Comparison of ENCODE assay signal across 22 cellular contexts in the genomic region with DNA sequence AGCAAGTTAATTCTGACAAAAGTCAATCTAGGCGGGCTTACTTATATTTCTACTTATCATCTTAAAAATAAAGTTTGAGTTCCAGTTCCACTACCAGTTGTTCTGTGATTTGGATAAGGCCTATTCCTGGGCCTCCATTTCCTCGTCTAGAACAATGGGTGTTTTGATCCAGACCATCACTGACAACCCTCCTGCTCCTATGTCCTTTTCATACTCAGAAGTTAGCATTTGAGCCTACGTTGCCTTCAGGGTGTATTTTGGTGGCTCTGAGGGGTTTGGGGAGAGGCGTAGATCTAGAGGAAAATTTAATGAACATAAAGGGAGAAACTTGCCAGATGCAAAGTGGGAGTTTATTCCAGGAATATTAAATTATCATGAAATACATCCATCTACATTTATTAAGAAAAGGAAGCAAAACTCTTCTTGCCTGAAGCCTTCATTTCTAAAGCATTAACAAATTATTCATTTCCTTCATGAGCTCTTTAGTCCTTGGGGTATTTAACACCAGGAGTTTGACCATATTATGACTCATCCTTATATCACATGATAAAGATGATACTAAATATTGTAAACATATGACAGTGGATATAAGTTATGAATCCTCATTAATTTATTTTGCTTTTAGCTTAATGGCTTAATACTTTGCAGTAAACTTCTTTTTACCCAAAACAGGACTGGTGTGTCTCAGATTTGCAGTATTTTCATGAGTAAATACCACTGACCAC. TPM values are rescaled to one million over a fixed set of nuclear protein-coding genes. Genes with fewer than 3 reads are reported as not detected.
DNase-seq lines count a peak whose midpoint lies in the region; ATAC-seq and TF ChIP-seq lines count a peak whose summit lies in the region.
"Had no signal": no experiment of that assay in that cellular context is flagged by ENCODE, and none has a peak within 500 bp of the region (broad histone marks: within the 10 kb centered on the region; RNA-seq: fewer than 3 reads in every experiment).

No MANE protein-coding gene starts in this region.

- no peak overlapping the region for H4K91ac ChIP-seq in mesenchymal stem cell (ENCODE audit: low read length)

- H3K79me1 ChIP-seq in mesenchymal stem cell (replicated peaks; ENCODE audit: low read length, poor library complexity, severe bottlenecking): no peaks in the 10 kb centered on the region

- 86% methylated on average over 1 of the region's 4 CpGs for WGBS in mesenchymal stem cell

- TF ChIP-seq CTCF in PC-9 (conservative IDR thresholded peaks at IDR 0.05): no peak
- no peak for TF ChIP-seq CTCF in nephron progenitor cell (IDR thresholded peaks at IDR 0.05)
- no peak for TF ChIP-seq CTCF in CD14-positive monocyte (IDR thresholded peaks at IDR 0.05)

- no peaks in the 10 kb centered on the region for H4K20me1 ChIP-seq in PC-9 (ENCODE audit: insufficient read depth)

- H2BK5ac ChIP-seq in mesenchymal stem cell (ENCODE audit: low read depth, low read length, poor library complexity, severe bottlenecking): no peak overlapping the region

- H3K36me3 Mint-ChIP-seq in nephron progenitor cell (ENCODE audit: low read depth) (no peaks in the 10 kb centered on the region), CD14-positive monocyte (no peaks in the 10 kb centered on the region)
- H3K36me3 Mint-ChIP-seq: CD8-positive, alpha-beta T cell had no signal

- H3K23ac ChIP-seq in mesenchymal stem cell (ENCODE audit: low read length in 2 of 2): no peak overlapping the region

- H2BK12ac ChIP-seq in mesenchymal stem cell (ENCODE audit: low read length in 2 of 2): no peak overlapping the region

- H2BK120ac ChIP-seq in mesenchymal stem cell (ENCODE audit: low read depth, low read length): no peak overlapping the region

- H3K27me3 Mint-ChIP-seq in nephron progenitor cell (ENCODE audit: low read depth, poor library complexity) (peaks cover 11% of the 10 kb centered on the region), CD14-positive monocyte (ENCODE audit: low read depth in 3 of 3) (peaks cover 0 to 3% (median 0%) of the 10 kb centered on the region in 3 donors)

- H3K9me3 ChIP-seq in PC-9 (ENCODE audit: insufficient read depth, low read depth): no peaks in the 10 kb centered on the region
- H3K9me3 ChIP-seq in mesenchymal stem cell (ENCODE audit: control insufficient read depth, low read length): no peaks in the 10 kb centered on the region
- H3K9me3 ChIP-seq: thyroid gland had no signal

- no peak overlapping the region for H4K8ac ChIP-seq in mesenchymal stem cell (ENCODE audit: low read length)

- no peak overlapping the region for H2BK15ac ChIP-seq in mesenchymal stem cell (ENCODE audit: low read depth, poor library complexity, severe bottlenecking)

- intact Hi-C loops in PC-9 (cut with micrococcal nuclease; ENCODE audit: unreplicated experiment): loop anchor here (10.0 kb wide), 1 partner anchor 344 kb away; a partner anchor contains a TSS
- intact Hi-C loops in CD14-positive monocyte (cut with micrococcal nuclease): no loop called here

- no peaks in the 10 kb centered on the region for H3K79me2 ChIP-seq in PC-9 (ENCODE audit: low read depth)

- BruUV-seq in PC-9 (replicated peaks; lab: Mats Ljungman, UMichigan): no TSS peak

- H2AFZ ChIP-seq in PC-9 (0 out of 2 replicates have a peak overlapping the region, but pooled peaks have one; percentile 1), mesenchymal stem cell (ENCODE audit: low read depth, low read length) (no peak overlapping the region)

- ATAC-seq in GM19467 (IDR thresholded peaks at IDR 0.05; ENCODE audit: unreplicated experiment): no peak
- ATAC-seq: CD8-positive, alpha-beta T cell; T-helper 17 cell had no signal

- H3K4me1 Mint-ChIP-seq in nephron progenitor cell: no peaks in the 10 kb centered on the region
- H3K4me1 Mint-ChIP-seq in CD14-positive monocyte: no peaks in the 10 kb centered on the region

- H3K36me3 ChIP-seq in PC-9 (ENCODE audit: low read depth) (no peaks in the 10 kb centered on the region), mesenchymal stem cell (ENCODE audit: control insufficient read depth in 1 of 2, insufficient read depth in 2 of 2, low read depth in 1 of 2, low read length in 2 of 2) (no peaks in the 10 kb centered on the region)
- H3K36me3 ChIP-seq: thyroid gland had no signal

- H3K4me2 ChIP-seq in PC-9 (peak overlapping the region; percentile 2; the same call in 1 of the 2 replicates), mesenchymal stem cell (ENCODE audit: low read length, poor library complexity, severe bottlenecking) (no peak overlapping the region)

- POLR2A ChIA-PET in PC-9 (lab: Charles Lee; ENCODE audit: unreplicated experiment): no interaction called here

- H3K4me3 Mint-ChIP-seq in nephron progenitor cell (no peak overlapping the region), CD14-positive monocyte (no peak overlapping the region)
- H3K4me3 Mint-ChIP-seq: CD8-positive, alpha-beta T cell; T-helper 17 cell had no signal

- peak; percentile 86 for DNase-seq in ELR (ENCODE audit: low read depth)
- DNase-seq in PC-9: peak in 1 of 2 experiments; percentile 45
- peak; percentile 40 for DNase-seq in dermis blood vessel endothelial cell
- no peak for DNase-seq in mesenchymal stem cell
- no peak for DNase-seq in germinal center (ENCODE audit: low spot score)
- DNase-seq in nephron progenitor cell: no peak
- DNase-seq in CD14-positive monocyte (ENCODE audit: low spot score): no peak
- DNase-seq: activated CD4-positive, alpha-beta T cell treated with anti-CD3 and anti-CD28 coated beads, Interleukin-2, amount 50 U/mL, for 1 hour; activated gamma-delta T cell; CD8-positive, alpha-beta T cell; dorsolateral prefrontal cortex; erythroblast; glutamatergic neuron; H7; midbrain; NCI-H1417; stimulated activated naive CD4-positive, alpha-beta T cell treated with Interleukin-2 at 50 U/mL for 16 hours; T-helper 17 cell; thyroid gland had no signal

- peak overlapping the region; percentile 46 for H3K9ac ChIP-seq in mesenchymal stem cell (ENCODE audit: low read length)

- no peak overlapping the region for H3K14ac ChIP-seq in mesenchymal stem cell (ENCODE audit: low read length in 2 of 2)

- H3K27me3 ChIP-seq in PC-9 (ENCODE audit: insufficient read depth, low read depth): no peaks in the 10 kb centered on the region
- H3K27me3 ChIP-seq in mesenchymal stem cell (ENCODE audit: control insufficient read depth in 1 of 2, insufficient read depth in 1 of 2, low read length in 2 of 2): peaks cover 0 to 11% of the 10 kb centered on the region in 2 experiments
- H3K27me3 ChIP-seq: dorsolateral prefrontal cortex, thyroid gland had no signal

- no peaks in the 10 kb centered on the region for H3K9me2 ChIP-seq in PC-9 (ENCODE audit: insufficient read depth)

- no peak overlapping the region for H3K18ac ChIP-seq in mesenchymal stem cell (ENCODE audit: low read depth in 1 of 2, low read length in 2 of 2)

- H3K27ac Mint-ChIP-seq in nephron progenitor cell: no peak overlapping the region
- no peak overlapping the region for H3K27ac Mint-ChIP-seq in CD14-positive monocyte
- H3K27ac Mint-ChIP-seq: CD8-positive, alpha-beta T cell; T-helper 17 cell had no signal

- H3K4me3 ChIP-seq in PC-9 (no peak overlapping the region), mesenchymal stem cell (ENCODE audit: insufficient read depth in 1 of 2, low read depth in 1 of 2, low read length in 2 of 2) (no peak overlapping the region)
- H3K4me3 ChIP-seq: dorsolateral prefrontal cortex, thyroid gland had no signal

- no peaks in the 10 kb centered on the region for H3K9me3 Mint-ChIP-seq in nephron progenitor cell
- H3K9me3 Mint-ChIP-seq in CD14-positive monocyte: peaks cover 0 to 5% (median 0%) of the 10 kb centered on the region in 7 donors
- H3K9me3 Mint-ChIP-seq: CD8-positive, alpha-beta T cell had no signal

- CTCF ChIA-PET in PC-9 (lab: Charles Lee): interaction anchor here (1.0 kb wide), 1 partner anchor 98 kb away, joined by 3 read pairs; no protein-coding TSS in a partner anchor

- H3F3A ChIP-seq in PC-9 (ENCODE audit: insufficient read depth, low read depth): peaks cover 14% of the 10 kb centered on the region

- H3K4ac ChIP-seq in mesenchymal stem cell (ENCODE audit: low read depth in 1 of 2, low read length in 2 of 2): no peak overlapping the region

- H3K4me1 ChIP-seq in PC-9 (replicated peaks; ENCODE audit: insufficient read depth) (peaks cover 25% of the 10 kb centered on the region), mesenchymal stem cell (ENCODE audit: control insufficient read depth, insufficient read depth, low read depth, low read length) (peaks cover 9% of the 10 kb centered on the region)

- H3K27ac ChIP-seq in PC-9 (peak overlapping the region; percentile 66), mesenchymal stem cell (ENCODE audit: low read length, poor library complexity, severe bottlenecking) (no peak overlapping the region)
- H3K27ac ChIP-seq: dorsolateral prefrontal cortex, thyroid gland had no signal

- no peak overlapping the region for H2AK5ac ChIP-seq in mesenchymal stem cell (ENCODE audit: low read length, severe bottlenecking)

RNA-seq across cellular contexts. Expression of a gene that starts 47.2 kb away (rescaled TPM):
- total RNA-seq in PC-9 (2021) (0.80 and 1.4 TPM in 2 replicates), dermis blood vessel endothelial cell (0.09 and 0.17 TPM in 2 replicates)
- 0.19 TPM for polyA plus RNA-seq in mesenchymal stem cell (2013, experiment 1 of 2)
- 0.21 TPM for polyA plus RNA-seq in mesenchymal stem cell (2013, experiment 2 of 2)
- polyA plus RNA-seq in CD14-positive monocyte: not detected
- total RNA-seq: CD8-positive, alpha-beta T cell; OCI-LY7; posterior vena cava; T-helper 17 cell had no signal

Comparison
In these comparisons a context has a peak if more than half of its experiments do, and no peak if none do; other contexts are left out.
1. DNase-seq: peak in ELR (single experiment) and dermis blood vessel endothelial cell (single experiment); none in mesenchymal stem cell (single experiment), germinal center (single experiment), nephron progenitor cell (single experiment) and CD14-positive monocyte (single experiment).